ENCODE assay signal across 8 cellular contexts in the genomic region with DNA sequence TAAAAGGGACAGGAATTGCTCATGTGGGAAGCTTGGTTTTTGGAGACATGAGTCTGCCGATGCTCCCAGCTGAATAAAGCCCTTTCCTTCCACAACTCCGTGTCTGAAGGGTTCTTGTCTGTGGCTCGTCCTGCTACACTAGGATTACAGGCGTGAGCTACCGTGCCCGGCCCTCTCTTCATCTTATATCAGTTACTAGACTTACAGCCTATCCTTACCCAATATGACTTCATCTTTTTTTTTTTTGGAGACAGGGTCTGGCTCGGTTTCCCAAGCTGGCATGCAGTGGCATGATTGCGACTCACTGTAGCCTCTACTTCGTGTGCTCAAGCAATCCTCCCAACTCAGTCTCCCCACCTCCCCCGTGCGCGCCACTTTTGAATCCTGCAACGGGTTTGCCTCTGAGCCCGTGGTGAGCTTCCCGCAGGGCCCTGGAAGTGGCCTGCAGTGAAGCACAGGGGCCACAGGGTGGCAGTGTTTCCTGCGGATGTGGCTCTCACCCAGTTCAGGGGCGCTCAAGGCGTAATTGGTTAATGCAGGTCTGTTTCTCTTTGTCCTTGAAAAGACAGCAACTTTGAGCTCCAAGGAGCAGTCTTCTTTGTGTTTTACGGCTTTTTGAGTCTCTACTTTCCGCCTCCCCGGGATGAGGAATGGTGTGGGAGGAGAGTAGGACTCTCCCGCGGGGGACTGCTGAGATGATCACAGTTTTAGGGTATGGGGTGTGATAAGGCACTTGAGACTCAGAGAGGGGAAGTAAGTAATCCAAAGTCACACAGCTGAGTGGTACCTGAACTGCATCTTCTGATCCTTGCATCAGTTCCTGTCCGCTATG. TPM values are rescaled to one million over a fixed set of nuclear protein-coding genes. Genes with fewer than 3 reads are reported as not detected.
DNase-seq lines count a peak whose midpoint lies in the region; ATAC-seq and TF ChIP-seq lines count a peak whose summit lies in the region.

No MANE protein-coding gene starts in this region.

- no peak overlapping the region for H3K4me3 ChIP-seq in DOHH2 (ENCODE audit: low read length)
- H3K4me3 ChIP-seq in lower leg skin (ENCODE audit: low read depth, poor library complexity, severe bottlenecking) = no peak overlapping the region

- no peaks in the 10 kb centered on the region for H3K27me3 ChIP-seq in DOHH2 (ENCODE audit: control insufficient read depth, low read length)

- H3K36me3 ChIP-seq in DOHH2 (ENCODE audit: control insufficient read depth, low read length) = no peaks in the 10 kb centered on the region

- no peak for TF ChIP-seq POLR2A in lower leg skin (IDR thresholded peaks at IDR 0.05)

- 26 to 31% methylated on average over 23 to 24 of the region's 24 CpGs for WGBS in lower leg skin, 2 donors

- no peaks in the 10 kb centered on the region for H3K9me3 ChIP-seq in DOHH2 (ENCODE audit: control insufficient read depth, insufficient read depth, low read length)

- intact Hi-C loops in lower leg skin (cut with DNase I; ENCODE audit: low total_unique reads) = no loop called here

- H3K27ac ChIP-seq in DOHH2 (ENCODE audit: low read depth, low read length) = no peak overlapping the region

- peak; percentile 76 for ATAC-seq in HG02759 (IDR thresholded peaks at IDR 0.05; ENCODE audit: unreplicated experiment)
- ATAC-seq in HG02588 (IDR thresholded peaks at IDR 0.05; ENCODE audit: unreplicated experiment) = no peak

- no peak overlapping the region for H3K4me2 ChIP-seq in DOHH2 (ENCODE audit: low read length)

- H3F3A ChIP-seq in DOHH2 (ENCODE audit: control insufficient read depth, insufficient read depth) = no peaks in the 10 kb centered on the region

- no peaks in the 10 kb centered on the region for H3K9me2 ChIP-seq in DOHH2 (replicated peaks; ENCODE audit: control insufficient read depth, low read length)

- no peaks in the 10 kb centered on the region for H3K4me1 ChIP-seq in DOHH2 (ENCODE audit: control insufficient read depth, low read length)

- H3K79me2 ChIP-seq in DOHH2 (ENCODE audit: control insufficient read depth, low read length) = no peaks in the 10 kb centered on the region

- DNase-seq in NCI-H446 treated with DMSO at 0.1 percent for 48 hours (lab: John Stamatoyannopoulos, UW) (peak; percentile 6), cerebellum (ENCODE audit: low spot score) (peak; percentile 68), lower leg skin (ENCODE audit: low spot score in 2 of 2) (peak; percentile 27 to 90)
- DNase-seq in activated CD4-positive, alpha-beta T cell treated with anti-CD3 and anti-CD28 coated beads for 48 hours = peak; percentile 82
- peak; percentile 44 to 59 (median 49) for DNase-seq in stimulated activated CD4-positive, alpha-beta T cell treated with anti-CD3 and anti-CD28 coated beads, TNF-alpha, amount 100 ng/mL, for 48 hours (ENCODE audit: low read depth in 3 of 3)

- no peaks in the 10 kb centered on the region for H4K20me1 ChIP-seq in DOHH2 (ENCODE audit: control insufficient read depth, insufficient read depth, low read depth, low read length)

- TF ChIP-seq CTCF in DOHH2 (IDR thresholded peaks at IDR 0.05; ENCODE audit: low read depth, low read length, poor library complexity, severe bottlenecking) = peak; percentile 97
- TF ChIP-seq CTCF in lower leg skin (IDR thresholded peaks at IDR 0.05) = peak in 1 of 3 donors; percentile 34

RNA-seq across cellular contexts. Expression of a gene that starts 22.7 kb away (rescaled TPM):
- total RNA-seq in cerebellum (37.1 TPM), lower leg skin (10 to 100 TPM in 2 of 4 donors, 1 to 10 TPM in 2; 5.0 to 16.6 (median 9.5) TPM)

Comparison
In these comparisons a context has a peak if more than half of its experiments do, and no peak if none do; other contexts are left out.
1. DNase-seq: peak in every context shown above with its lines; median percentile 82 in activated CD4-positive, alpha-beta T cell treated with anti-CD3 and anti-CD28 coated beads for 48 hours; 68 in cerebellum; 58 in lower leg skin; 49 in stimulated activated CD4-positive, alpha-beta T cell treated with anti-CD3 and anti-CD28 coated beads, TNF-alpha, amount 100 ng/mL, for 48 hours; 6 in NCI-H446 treated with DMSO at 0.1 percent for 48 hours.